ENCODE assay signal across 17 cellular contexts in genomic region chr4:113117346-113117677, GRCh38.
"Had no signal": no experiment of that assay in that cellular context is flagged by ENCODE, and none has a peak within 500 bp of the region (broad histone marks: within the 10 kb centered on the region; RNA-seq: fewer than 3 reads in every experiment).

No MANE protein-coding gene starts in this region.

- H3K27ac Mint-ChIP-seq: endodermal cell, naive B cell, progenitor cell of endocrine pancreas, T-cell had no signal

- H3K36me3 ChIP-seq: breast epithelium, gastroesophageal sphincter, left ventricle myocardium inferior had no signal

- H3K4me3 Mint-ChIP-seq: endodermal cell, naive B cell, T-cell had no signal

- H3K4me1 Mint-ChIP-seq: naive B cell, T-cell had no signal

- H3K4me1 ChIP-seq: breast epithelium had no signal

- H3K27ac ChIP-seq: breast epithelium, gastroesophageal sphincter, left ventricle myocardium inferior had no signal

- ATAC-seq: activated CD4-positive, CD25-positive, alpha-beta regulatory T cell treated with anti-CD3 and anti-CD28 coated beads, Interleukin-2, amount 50 U/mL, for 24 hours; stimulated activated naive CD8-positive, alpha-beta T cell treated with anti-CD3 and anti-CD28 coated beads, Interleukin-15, Interleukin-2, amounts not matched to agents 100 U/mL and 50 U/mL, for 24 hours; T-cell had no signal

- H3K9me3 Mint-ChIP-seq: endodermal cell, T-cell had no signal

- DNase-seq: activated CD4-positive, alpha-beta T cell treated with anti-CD3 and anti-CD28 coated beads, Interleukin-2, amount 50 U/mL, for 1 hour; activated naive CD4-positive, alpha-beta T cell treated with Interleukin-2 at 50 U/mL for 16 hours; aorta; dermis blood vessel endothelial cell; endodermal cell; erythroblast; left ventricle myocardium inferior; naive B cell; stimulated activated naive CD8-positive, alpha-beta T cell treated with anti-CD3 and anti-CD28 coated beads, Interleukin-15, Interleukin-2, amounts not matched to agents 100 U/mL and 50 U/mL, for 24 hours; T-cell; T-helper 9 cell; trophoblast cell had no signal

- H3K27me3 ChIP-seq: breast epithelium, gastroesophageal sphincter had no signal

- H3K36me3 Mint-ChIP-seq: naive B cell, T-cell had no signal

- H3K9me3 ChIP-seq: breast epithelium, gastroesophageal sphincter, left ventricle myocardium inferior had no signal

- H3K27me3 Mint-ChIP-seq: naive B cell, progenitor cell of endocrine pancreas, T-cell had no signal

- H3K4me2 ChIP-seq: smooth muscle cell had no signal

- H3K4me3 ChIP-seq: left ventricle myocardium inferior, smooth muscle cell had no signal
